In genomic region chr5:96741075-96741474, GRCh38 we compare ENCODE assay signal across 15 cellular contexts.
"Had no signal": no experiment of that assay in that cellular context is flagged by ENCODE, and none has a peak within 500 bp of the region (broad histone marks: within the 10 kb centered on the region; RNA-seq: fewer than 3 reads in every experiment).

No MANE protein-coding gene starts in this region.

- H3K27me3 Mint-ChIP-seq: activated naive CD8-positive, alpha-beta T cell treated with anti-CD3 and anti-CD28 coated beads, Interleukin-2, amount 10 ng/mL, durations not matched to agents 7 days and 5 days had no signal

- H3K9me3 Mint-ChIP-seq: activated naive CD8-positive, alpha-beta T cell treated with anti-CD3 and anti-CD28 coated beads, Interleukin-2, amount 10 ng/mL, durations not matched to agents 7 days and 5 days; activated T-helper 2 cell treated with anti-CD3 and anti-CD28 coated beads, Interferon-gamma antibody, Interleukin-2, Interleukin-4, amounts not matched to agents 10 μg/mL and 5 μg/mL and 100 μg/mL, durations not matched to agents 14 hours and 24 hours and 36 hours; neural crest cell; T-helper 1 cell treated with Interleukin-12 subunit alpha and Interleukin-12 subunit beta and Interleukin-4 antibody, amounts not matched to agents 30 μg/mL and 1 μg/mL, for 36 hours; WTC11 had no signal

- ATAC-seq: foreskin keratinocyte, SK-N-SH treated with all-trans-retinoic acid at 6 μM for 48 hours, WTC11 had no signal

- H3K27me3 ChIP-seq: breast epithelium, dorsolateral prefrontal cortex, foreskin keratinocyte, ovary, tibial artery, uterus had no signal

- H3K4me1 ChIP-seq: breast epithelium, uterus had no signal

- H3K4me3 ChIP-seq: breast epithelium, dorsolateral prefrontal cortex, ovary, tibial artery, uterus had no signal

- H3K27ac Mint-ChIP-seq: activated naive CD8-positive, alpha-beta T cell treated with anti-CD3 and anti-CD28 coated beads, Interleukin-2, amount 10 ng/mL, durations not matched to agents 7 days and 5 days; activated T-helper 2 cell treated with anti-CD3 and anti-CD28 coated beads, Interferon-gamma antibody, Interleukin-2, Interleukin-4, amounts not matched to agents 10 μg/mL and 5 μg/mL and 100 μg/mL, durations not matched to agents 14 hours and 24 hours and 36 hours; T-helper 1 cell treated with Interleukin-12 subunit alpha and Interleukin-12 subunit beta and Interleukin-4 antibody, amounts not matched to agents 30 μg/mL and 1 μg/mL, for 36 hours; WTC11 had no signal

- H3K27ac ChIP-seq: breast epithelium, foreskin keratinocyte, ovary, tibial artery, uterus had no signal

- DNase-seq: activated naive CD8-positive, alpha-beta T cell treated with anti-CD3 and anti-CD28 coated beads, Interleukin-2, amount 10 ng/mL, durations not matched to agents 7 days and 5 days; aorta; dorsolateral prefrontal cortex; foreskin keratinocyte; ovary; stimulated activated CD4-positive, alpha-beta T cell treated with anti-CD3 and anti-CD28 coated beads, Interleukin-15, amount 100 ng/mL, for 24 hours; stimulated activated CD4-positive, alpha-beta T cell treated with anti-CD3 and anti-CD28 coated beads, Interleukin-4, amount 100 ng/mL, for 24 hours; tibial artery; uterus had no signal

- H3K4me3 Mint-ChIP-seq: activated naive CD8-positive, alpha-beta T cell treated with anti-CD3 and anti-CD28 coated beads, Interleukin-2, amount 10 ng/mL, durations not matched to agents 7 days and 5 days; neural crest cell; T-helper 1 cell treated with Interleukin-12 subunit alpha and Interleukin-12 subunit beta and Interleukin-4 antibody, amounts not matched to agents 30 μg/mL and 1 μg/mL, for 36 hours; WTC11 had no signal

- H3K36me3 ChIP-seq: ovary, uterus had no signal

- H3K9me3 ChIP-seq: breast epithelium, ovary, tibial artery, uterus had no signal
